In the genomic region with DNA sequence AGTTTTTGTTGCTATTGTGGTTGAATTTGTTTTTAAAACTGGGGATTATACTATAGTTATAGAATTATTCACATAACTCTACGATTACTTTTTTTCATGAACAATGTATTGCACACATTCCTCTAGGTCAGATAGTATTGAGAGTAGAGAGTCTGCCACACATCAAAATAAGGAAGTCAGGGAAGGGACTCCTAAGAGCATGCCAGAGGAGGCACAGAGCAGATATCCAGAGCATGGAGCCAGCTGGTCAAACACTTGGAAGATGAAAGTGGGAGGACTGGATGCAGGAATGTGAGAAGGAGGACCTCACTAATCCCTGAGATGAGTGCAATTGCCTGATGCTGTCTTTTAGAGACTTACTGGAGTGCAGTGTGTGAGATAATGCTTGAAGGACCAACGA, we compare ENCODE assay signal across 1 cellular context.
TF ChIP-seq lines count a peak whose summit lies in the region.

No MANE protein-coding gene starts in this region.

TF ChIP-seq in SK-N-SH treated with all-trans-retinoic acid at 6 μM for 48 hours, 23 proteins besides CTCF, POLR2A, EP300 and RAD21 (continued from another document):
- TF ChIP-seq CSRNP3 (CRISPR knock-in tag; IDR thresholded peaks at IDR 0.05) (no peak), PATZ1 (CRISPR knock-in tag; IDR thresholded peaks at IDR 0.05; ENCODE audit: borderline replicate concordance) (no peak), RARB (CRISPR knock-in tag; IDR thresholded peaks at IDR 0.05) (no peak), GLIS3 (CRISPR knock-in tag; IDR thresholded peaks at IDR 0.05) (no peak), TOX (CRISPR knock-in tag; IDR thresholded peaks at IDR 0.05; ENCODE audit: borderline replicate concordance) (no peak), CREB5 (CRISPR knock-in tag; IDR thresholded peaks at IDR 0.05; ENCODE audit: low read depth) (no peak), ZNF70 (CRISPR knock-in tag; IDR thresholded peaks at IDR 0.05) (no peak), ZNF565 (CRISPR knock-in tag; conservative IDR thresholded peaks at IDR 0.05; ENCODE audit: low read depth) (no peak), TCF4 (CRISPR knock-in tag; IDR thresholded peaks at IDR 0.05; ENCODE audit: borderline replicate concordance) (no peak), ZC3H10 (CRISPR knock-in tag; IDR thresholded peaks at IDR 0.05) (no peak), BACH2 (CRISPR knock-in tag; IDR thresholded peaks at IDR 0.05; ENCODE audit: borderline replicate concordance) (no peak)
